Comparison of ENCODE assay signal across 19 cellular contexts in genomic region chr3:13098192-13098591, GRCh38.
"Had no signal": no experiment of that assay in that cellular context is flagged by ENCODE, and none has a peak within 500 bp of the region (broad histone marks: within the 10 kb centered on the region; RNA-seq: fewer than 3 reads in every experiment).

No MANE protein-coding gene starts in this region.

- H3K4me1 ChIP-seq: Peyer's patch had no signal

- H3K27ac ChIP-seq: PC-9, Peyer's patch, SJCRH30 had no signal

- H3K36me3 ChIP-seq: Peyer's patch, SJCRH30 had no signal

- H3K4me2 ChIP-seq: PC-9 had no signal

- H3K4me3 ChIP-seq: PC-9, Peyer's patch, SJCRH30 had no signal

- H2AFZ ChIP-seq: PC-9 had no signal

- DNase-seq: KBM-7, NCI-H1048, NCI-H1105, NCI-H1417, NCI-H1436 treated with DMSO at 0.1 percent for 48 hours, NCI-H1694, NCI-H187 treated with DMSO at 0.1 percent for 48 hours, NCI-H2029 treated with DMSO at 0.1 percent for 48 hours, NCI-H2171 treated with DMSO at 0.1 percent for 48 hours, NCI-H345, NCI-H524 treated with DMSO at 0.1 percent for 48 hours, NCI-H69, NCI-H774, PC-9, Peyer's patch, SHP77 treated with DMSO at 0.1 percent for 48 hours, SJCRH30, SW 1271 had no signal

- H3K9me3 ChIP-seq: Peyer's patch, SJCRH30 had no signal

- ATAC-seq: Right ventricle myocardium inferior had no signal

- H3K27me3 ChIP-seq: Peyer's patch had no signal
